ENCODE assay signal across 21 cellular contexts in the genomic region with DNA sequence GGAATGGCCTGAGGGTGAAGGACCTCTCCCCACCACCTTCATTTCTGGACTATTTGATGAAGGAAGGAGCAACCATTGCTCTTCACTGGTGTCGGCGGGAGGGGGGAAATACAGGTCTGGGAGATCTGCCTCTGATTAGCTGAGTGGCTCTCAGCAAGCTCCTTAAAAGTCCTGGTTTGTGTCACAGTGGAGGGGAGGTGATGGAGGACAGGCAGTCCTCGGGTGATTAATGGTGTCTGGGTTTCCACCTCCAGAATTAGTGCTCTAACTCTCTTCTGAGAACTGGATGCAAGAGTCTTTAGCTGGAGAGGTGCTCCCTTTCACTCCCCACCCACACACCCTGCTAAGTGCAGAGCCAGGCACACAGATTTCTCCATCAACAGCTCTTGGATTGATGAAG.
"Had no signal": no experiment of that assay in that cellular context is flagged by ENCODE, and none has a peak within 500 bp of the region (broad histone marks: within the 10 kb centered on the region; RNA-seq: fewer than 3 reads in every experiment).

No MANE protein-coding gene starts in this region.

- H3K36me3 Mint-ChIP-seq: activated CD8-positive, alpha-beta memory T cell treated with anti-CD3 and anti-CD28 coated beads, Interleukin-2, amount 10 ng/mL, durations not matched to agents 7 days and 5 days had no signal

- DNase-seq: activated CD4-positive, alpha-beta T cell treated with anti-CD3 and anti-CD28 coated beads, Interleukin-2, amount 10 ng/mL, durations not matched to agents 7 days and 5 days; activated CD4-positive, CD25-positive, alpha-beta regulatory T cell treated with anti-CD3 and anti-CD28 coated beads, Interleukin-2, amount 50 U/mL, for 72 hours; activated CD8-positive, alpha-beta memory T cell treated with anti-CD3 and anti-CD28 coated beads, Interleukin-2, amount 10 ng/mL, durations not matched to agents 7 days and 5 days; activated CD8-positive, alpha-beta T cell treated with anti-CD3 and anti-CD28 coated beads for 36 hours; activated gamma-delta T cell; activated naive CD4-positive, alpha-beta T cell treated with anti-CD3 and anti-CD28 coated beads, Interleukin-2, amount 50 U/mL, for 16 hours; activated naive CD8-positive, alpha-beta T cell treated with anti-CD3 and anti-CD28 coated beads, Interleukin-2, amount 50 U/mL, for 24 hours; activated T-cell treated with anti-CD3 and anti-CD28 coated beads for 4 hours; colonic mucosa; left lung; pancreas; SK-N-SH; stimulated activated CD4-positive, alpha-beta T cell treated with anti-CD3 and anti-CD28 coated beads, Interleukin-15, amount 100 ng/mL, for 24 hours; stimulated activated naive CD4-positive, alpha-beta T cell treated with Interleukin-2 at 50 U/mL for 16 hours had no signal

- H3K4me2 ChIP-seq: SK-N-SH, smooth muscle cell had no signal

- H3K9me3 ChIP-seq: colonic mucosa, heart right ventricle, left lung, neutrophil, pancreas, SK-N-SH had no signal

- H3K9me3 Mint-ChIP-seq: activated CD4-positive, alpha-beta T cell treated with anti-CD3 and anti-CD28 coated beads, Interleukin-2, amount 10 ng/mL, durations not matched to agents 7 days and 5 days; activated CD8-positive, alpha-beta T cell treated with anti-CD3 and anti-CD28 coated beads for 36 hours; activated naive CD8-positive, alpha-beta T cell treated with anti-CD3 and anti-CD28 coated beads, Interleukin-2, amount 50 U/mL, for 24 hours; nephron had no signal

- H3K4me1 Mint-ChIP-seq: activated CD4-positive, alpha-beta T cell treated with anti-CD3 and anti-CD28 coated beads, Interleukin-2, amount 10 ng/mL, durations not matched to agents 7 days and 5 days; activated CD8-positive, alpha-beta memory T cell treated with anti-CD3 and anti-CD28 coated beads, Interleukin-2, amount 10 ng/mL, durations not matched to agents 7 days and 5 days; activated naive CD8-positive, alpha-beta T cell treated with anti-CD3 and anti-CD28 coated beads, Interleukin-2, amount 50 U/mL, for 24 hours had no signal

- H3K27ac Mint-ChIP-seq: activated CD4-positive, alpha-beta T cell treated with anti-CD3 and anti-CD28 coated beads, Interleukin-2, amount 10 ng/mL, durations not matched to agents 7 days and 5 days; activated CD8-positive, alpha-beta memory T cell treated with anti-CD3 and anti-CD28 coated beads, Interleukin-2, amount 10 ng/mL, durations not matched to agents 7 days and 5 days; activated CD8-positive, alpha-beta T cell treated with anti-CD3 and anti-CD28 coated beads for 36 hours; activated naive CD8-positive, alpha-beta T cell treated with anti-CD3 and anti-CD28 coated beads, Interleukin-2, amount 50 U/mL, for 24 hours had no signal

- H3K4me3 Mint-ChIP-seq: activated CD4-positive, alpha-beta T cell treated with anti-CD3 and anti-CD28 coated beads, Interleukin-2, amount 10 ng/mL, durations not matched to agents 7 days and 5 days; activated CD8-positive, alpha-beta memory T cell treated with anti-CD3 and anti-CD28 coated beads, Interleukin-2, amount 10 ng/mL, durations not matched to agents 7 days and 5 days; activated CD8-positive, alpha-beta T cell treated with anti-CD3 and anti-CD28 coated beads for 36 hours; activated naive CD8-positive, alpha-beta T cell treated with anti-CD3 and anti-CD28 coated beads, Interleukin-2, amount 50 U/mL, for 24 hours; nephron had no signal

- FAIRE-seq: pancreas had no signal

- H3K27me3 ChIP-seq: colonic mucosa, heart right ventricle, left lung, neutrophil had no signal

- ATAC-seq: activated CD8-positive, alpha-beta memory T cell treated with anti-CD3 and anti-CD28 coated beads, Interleukin-2, amount 10 ng/mL, durations not matched to agents 7 days and 5 days; activated CD8-positive, alpha-beta T cell treated with anti-CD3 and anti-CD28 coated beads for 36 hours; activated naive CD8-positive, alpha-beta T cell treated with anti-CD3 and anti-CD28 coated beads, Interleukin-2, amount 50 U/mL, for 24 hours; left lung; pancreas; sciatic nerve had no signal

- H3K9ac ChIP-seq: SK-N-SH had no signal

- H3K27ac ChIP-seq: colonic mucosa, epithelial cell of prostate, heart right ventricle, left lung, neutrophil, pancreas, VCaP had no signal

- H3K4me1 ChIP-seq: colonic mucosa, left lung, pancreas had no signal

- H3K4me3 ChIP-seq: colonic mucosa, heart right ventricle, left lung, pancreas, smooth muscle cell had no signal

- H3K36me3 ChIP-seq: colonic mucosa, heart right ventricle, left lung, neutrophil, pancreas had no signal
